Comparison of ENCODE assay signal across 19 cellular contexts in the genomic region with DNA sequence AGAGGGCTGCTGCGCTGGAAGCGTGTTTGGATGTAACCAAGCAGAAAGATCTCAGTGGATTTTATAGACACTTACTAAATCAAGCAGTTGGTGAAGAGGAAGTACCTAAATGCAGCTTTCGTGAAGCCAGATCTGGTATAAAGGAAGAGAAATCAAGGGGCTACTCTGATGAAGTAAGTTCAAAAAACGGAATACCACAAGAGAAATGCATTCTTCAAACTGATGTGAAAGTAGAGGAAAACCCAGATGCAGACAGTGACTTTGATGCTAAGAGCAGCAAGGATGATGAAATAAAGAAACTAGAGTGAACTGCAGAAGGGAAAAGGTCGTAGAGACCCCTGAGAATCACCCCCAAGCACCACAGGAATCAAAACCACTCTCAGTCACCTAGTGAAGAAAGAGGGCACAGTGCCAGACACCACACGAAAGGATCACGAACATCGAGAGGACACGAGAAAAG. TPM values are rescaled to one million over a fixed set of nuclear protein-coding genes. Genes with fewer than 3 reads are reported as not detected.
DNase-seq lines count a peak whose midpoint lies in the region; ATAC-seq lines count a peak whose summit lies in the region.
"Had no signal": no experiment of that assay in that cellular context is flagged by ENCODE, and none has a peak within 500 bp of the region (broad histone marks: within the 10 kb centered on the region; RNA-seq: fewer than 3 reads in every experiment).

No MANE protein-coding gene starts in this region.

- no peaks in the 10 kb centered on the region for H3K9me3 Mint-ChIP-seq in naive B cell
- H3K9me3 Mint-ChIP-seq: nephron progenitor cell had no signal

- H3K4me3 Mint-ChIP-seq in naive B cell, result no peak overlapping the region
- H3K4me3 Mint-ChIP-seq: nephron progenitor cell had no signal

- no peak overlapping the region for H3K27ac Mint-ChIP-seq in naive B cell
- H3K27ac Mint-ChIP-seq: nephron progenitor cell had no signal

- ATAC-seq in GM21786 (IDR thresholded peaks at IDR 0.05; ENCODE audit: unreplicated experiment) (peak; percentile 43), naive B cell (ENCODE audit: low read depth in 2 of 2) (peak; percentile 46 to 67), HG03095 (IDR thresholded peaks at IDR 0.05; ENCODE audit: unreplicated experiment) (no peak), GM19351 (IDR thresholded peaks at IDR 0.05; ENCODE audit: unreplicated experiment) (no peak)

- no peaks in the 10 kb centered on the region for H3K36me3 Mint-ChIP-seq in naive B cell

- no peaks in the 10 kb centered on the region for H3K27me3 Mint-ChIP-seq in naive B cell

- peak; percentile 60 for DNase-seq in SIG-M5 treated with dmso at 0.1 percent for 504 hours (lab: John Stamatoyannopoulos, UW; ENCODE audit: unreplicated experiment)
- no peak for DNase-seq in SIG-M5 (lab: John Stamatoyannopoulos, UW)
- DNase-seq in MV-4-11 (lab: John Stamatoyannopoulos, UW), result peak; percentile 84
- DNase-seq in naive B cell, result peak; percentile 2
- no peak for DNase-seq in kidney tubule cell (ENCODE audit: low spot score)
- DNase-seq: activated gamma-delta T cell treated with Interleukin-2 at 50 U/mL for 16 hours; C1 segment of cervical spinal cord; DMS53; hippocampal formation; Kasumi-1; kidney; mesenchymal stem cell; NCI-H1436; nephron progenitor cell; stimulated activated naive CD4-positive, alpha-beta T cell treated with Interleukin-2 at 50 U/mL for 16 hours; trophoblast cell had no signal

- peaks cover 0 to 5% (median 4%) of the 10 kb centered on the region in 3 donors for H3K4me1 Mint-ChIP-seq in naive B cell
- H3K4me1 Mint-ChIP-seq: nephron progenitor cell had no signal

RNA-seq across cellular contexts. Expression of gene NEXN, which starts 40.8 kb away (rescaled TPM):
- polyA plus RNA-seq in naive B cell (ENCODE audit: low read depth in 6 of 6), result 1 to 10 TPM; 1.3 to 3.7 (median 2.2) TPM

Comparison
In these comparisons a context has a peak if more than half of its experiments do, and no peak if none do; other contexts are left out.
1. DNase-seq: peak in SIG-M5 treated with dmso at 0.1 percent for 504 hours (single experiment), MV-4-11 (single experiment) and naive B cell (single experiment); none in SIG-M5 (single experiment) and kidney tubule cell (single experiment).
2. ATAC-seq: peak in GM21786 (single experiment) and naive B cell (2 of 2); none in HG03095 (single experiment) and GM19351 (single experiment).